1 cellular context compared by ENCODE assay signal in the genomic region with DNA sequence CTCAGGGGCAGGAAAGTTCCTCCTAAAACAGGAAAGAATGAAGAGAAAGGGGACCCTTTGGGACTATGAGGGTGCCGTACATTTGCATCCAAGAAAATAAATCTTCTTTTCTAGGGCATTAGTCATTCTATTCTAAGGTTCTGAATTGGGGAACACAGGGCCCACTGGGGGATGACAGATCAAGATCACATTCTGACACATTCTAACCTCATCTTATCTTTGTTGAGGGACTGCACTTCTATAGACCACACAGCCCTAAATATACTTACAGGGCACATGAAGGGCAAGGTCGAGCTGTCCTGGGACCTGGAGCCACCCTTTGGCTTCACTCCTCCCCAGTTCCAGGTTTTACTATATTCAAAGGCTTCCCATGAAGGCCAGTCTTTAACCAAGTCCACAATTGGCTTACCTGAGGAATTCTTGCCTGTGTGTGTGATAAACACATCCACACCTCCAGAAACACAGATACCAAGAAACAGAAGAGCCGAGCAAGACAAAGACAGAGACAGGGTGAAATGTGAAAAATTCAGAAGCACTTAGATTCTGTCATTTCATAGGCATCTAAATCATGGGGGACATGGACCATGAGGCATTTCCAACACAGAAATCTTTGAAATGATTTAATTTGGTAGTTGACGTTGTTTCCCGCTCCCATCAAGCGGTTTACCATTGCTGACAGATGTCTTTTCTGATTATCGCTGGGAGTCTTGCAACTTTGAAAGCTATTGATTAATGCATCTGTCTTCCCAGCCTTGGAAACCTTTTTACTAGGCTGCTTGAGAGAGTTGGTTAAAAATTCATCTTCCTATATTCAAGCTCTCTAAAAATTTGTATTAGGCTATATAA.
TF ChIP-seq lines count a peak whose summit lies in the region.

No MANE protein-coding gene starts in this region.

TF ChIP-seq in K562, 482 proteins besides CTCF, POLR2A, EP300 and RAD21 (continued from another document and continues in another):
- TF ChIP-seq, protein P1, sequence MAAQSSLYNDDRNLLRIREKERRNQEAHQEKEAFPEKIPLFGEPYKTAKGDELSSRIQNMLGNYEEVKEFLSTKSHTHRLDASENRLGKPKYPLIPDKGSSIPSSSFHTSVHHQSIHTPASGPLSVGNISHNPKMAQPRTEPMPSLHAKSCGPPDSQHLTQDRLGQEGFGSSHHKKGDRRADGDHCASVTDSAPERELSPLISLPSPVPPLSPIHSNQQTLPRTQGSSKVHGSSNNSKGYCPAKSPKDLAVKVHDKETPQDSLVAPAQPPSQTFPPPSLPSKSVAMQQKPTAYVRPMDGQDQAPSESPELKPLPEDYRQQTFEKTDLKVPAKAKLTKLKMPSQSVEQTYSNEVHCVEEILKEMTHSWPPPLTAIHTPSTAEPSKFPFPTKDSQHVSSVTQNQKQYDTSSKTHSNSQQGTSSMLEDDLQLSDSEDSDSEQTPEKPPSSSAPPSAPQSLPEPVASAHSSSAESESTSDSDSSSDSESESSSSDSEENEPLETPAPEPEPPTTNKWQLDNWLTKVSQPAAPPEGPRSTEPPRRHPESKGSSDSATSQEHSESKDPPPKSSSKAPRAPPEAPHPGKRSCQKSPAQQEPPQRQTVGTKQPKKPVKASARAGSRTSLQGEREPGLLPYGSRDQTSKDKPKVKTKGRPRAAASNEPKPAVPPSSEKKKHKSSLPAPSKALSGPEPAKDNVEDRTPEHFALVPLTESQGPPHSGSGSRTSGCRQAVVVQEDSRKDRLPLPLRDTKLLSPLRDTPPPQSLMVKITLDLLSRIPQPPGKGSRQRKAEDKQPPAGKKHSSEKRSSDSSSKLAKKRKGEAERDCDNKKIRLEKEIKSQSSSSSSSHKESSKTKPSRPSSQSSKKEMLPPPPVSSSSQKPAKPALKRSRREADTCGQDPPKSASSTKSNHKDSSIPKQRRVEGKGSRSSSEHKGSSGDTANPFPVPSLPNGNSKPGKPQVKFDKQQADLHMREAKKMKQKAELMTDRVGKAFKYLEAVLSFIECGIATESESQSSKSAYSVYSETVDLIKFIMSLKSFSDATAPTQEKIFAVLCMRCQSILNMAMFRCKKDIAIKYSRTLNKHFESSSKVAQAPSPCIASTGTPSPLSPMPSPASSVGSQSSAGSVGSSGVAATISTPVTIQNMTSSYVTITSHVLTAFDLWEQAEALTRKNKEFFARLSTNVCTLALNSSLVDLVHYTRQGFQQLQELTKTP (IDR thresholded peaks at IDR 0.05; ENCODE audit: low read depth in 1 of 2, partially characterized antibody in 2 of 2): peak in 1 of 2 experiments; percentile 12
- TF ChIP-seq PCBP1 (IDR thresholded peaks at IDR 0.05; ENCODE audit: low read depth, low read length, poor library complexity, severe bottlenecking) (no peak), POLR2AphosphoS2 (IDR thresholded peaks at IDR 0.05; ENCODE audit: low read length) (no peak), NR2C1 (IDR thresholded peaks at IDR 0.05) (no peak), NR2C1 (tag; IDR thresholded peaks at IDR 0.05) (0 out of 2 replicates have a peak, but pooled peaks have one; percentile 4), HNRNPLL (IDR thresholded peaks at IDR 0.05; ENCODE audit: low read depth, low read length, poor library complexity, severe bottlenecking) (no peak), HCFC1 (IDR thresholded peaks at IDR 0.05; ENCODE audit: low read depth, low read length) (no peak), POU5F1 (IDR thresholded peaks at IDR 0.05; ENCODE audit: borderline replicate concordance, low read depth, low read length, partially characterized antibody) (no peak), CSDE1 (IDR thresholded peaks at IDR 0.05) (no peak), HDAC2 (IDR thresholded peaks at IDR 0.05) (peak; percentile 68; the same call in 1 of the 2 replicates), ARID2 (IDR thresholded peaks at IDR 0.05) (no peak), ZNF3 (CRISPR knock-in tag; IDR thresholded peaks at IDR 0.05) (no peak), MBD2 (IDR thresholded peaks at IDR 0.05; ENCODE audit: borderline replicate concordance, low read depth) (no peak; the same call in 1 of the 2 replicates), LEF1 (IDR thresholded peaks at IDR 0.05) (peak; percentile 26; the same call in 1 of the 2 replicates), PKNOX1 (IDR thresholded peaks at IDR 0.05) (peak; percentile 76), SMARCB1 (IDR thresholded peaks at IDR 0.05; ENCODE audit: insufficient read length, low read depth) (no peak), MCM7 (IDR thresholded peaks at IDR 0.05) (no peak), HDGF (IDR thresholded peaks at IDR 0.05) (no peak), CREB5 (CRISPR knock-in tag; IDR thresholded peaks at IDR 0.05) (no peak), ZBTB43 (CRISPR knock-in tag; IDR thresholded peaks at IDR 0.05) (no peak), E2F3 (CRISPR knock-in tag; IDR thresholded peaks at IDR 0.05) (no peak)
- TF ChIP-seq, protein P2, sequence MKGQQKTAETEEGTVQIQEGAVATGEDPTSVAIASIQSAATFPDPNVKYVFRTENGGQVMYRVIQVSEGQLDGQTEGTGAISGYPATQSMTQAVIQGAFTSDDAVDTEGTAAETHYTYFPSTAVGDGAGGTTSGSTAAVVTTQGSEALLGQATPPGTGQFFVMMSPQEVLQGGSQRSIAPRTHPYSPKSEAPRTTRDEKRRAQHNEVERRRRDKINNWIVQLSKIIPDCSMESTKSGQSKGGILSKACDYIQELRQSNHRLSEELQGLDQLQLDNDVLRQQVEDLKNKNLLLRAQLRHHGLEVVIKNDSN (CRISPR knock-in tag; IDR thresholded peaks at IDR 0.05): no peak
- TF ChIP-seq, protein P3, sequence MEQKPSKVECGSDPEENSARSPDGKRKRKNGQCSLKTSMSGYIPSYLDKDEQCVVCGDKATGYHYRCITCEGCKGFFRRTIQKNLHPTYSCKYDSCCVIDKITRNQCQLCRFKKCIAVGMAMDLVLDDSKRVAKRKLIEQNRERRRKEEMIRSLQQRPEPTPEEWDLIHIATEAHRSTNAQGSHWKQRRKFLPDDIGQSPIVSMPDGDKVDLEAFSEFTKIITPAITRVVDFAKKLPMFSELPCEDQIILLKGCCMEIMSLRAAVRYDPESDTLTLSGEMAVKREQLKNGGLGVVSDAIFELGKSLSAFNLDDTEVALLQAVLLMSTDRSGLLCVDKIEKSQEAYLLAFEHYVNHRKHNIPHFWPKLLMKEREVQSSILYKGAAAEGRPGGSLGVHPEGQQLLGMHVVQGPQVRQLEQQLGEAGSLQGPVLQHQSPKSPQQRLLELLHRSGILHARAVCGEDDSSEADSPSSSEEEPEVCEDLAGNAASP (IDR thresholded peaks at IDR 0.05): no peak
- TF ChIP-seq, protein P4, sequence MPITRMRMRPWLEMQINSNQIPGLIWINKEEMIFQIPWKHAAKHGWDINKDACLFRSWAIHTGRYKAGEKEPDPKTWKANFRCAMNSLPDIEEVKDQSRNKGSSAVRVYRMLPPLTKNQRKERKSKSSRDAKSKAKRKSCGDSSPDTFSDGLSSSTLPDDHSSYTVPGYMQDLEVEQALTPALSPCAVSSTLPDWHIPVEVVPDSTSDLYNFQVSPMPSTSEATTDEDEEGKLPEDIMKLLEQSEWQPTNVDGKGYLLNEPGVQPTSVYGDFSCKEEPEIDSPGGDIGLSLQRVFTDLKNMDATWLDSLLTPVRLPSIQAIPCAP (CRISPR knock-in tag; IDR thresholded peaks at IDR 0.05; ENCODE audit: borderline replicate concordance): no peak
- TF ChIP-seq, protein P5, sequence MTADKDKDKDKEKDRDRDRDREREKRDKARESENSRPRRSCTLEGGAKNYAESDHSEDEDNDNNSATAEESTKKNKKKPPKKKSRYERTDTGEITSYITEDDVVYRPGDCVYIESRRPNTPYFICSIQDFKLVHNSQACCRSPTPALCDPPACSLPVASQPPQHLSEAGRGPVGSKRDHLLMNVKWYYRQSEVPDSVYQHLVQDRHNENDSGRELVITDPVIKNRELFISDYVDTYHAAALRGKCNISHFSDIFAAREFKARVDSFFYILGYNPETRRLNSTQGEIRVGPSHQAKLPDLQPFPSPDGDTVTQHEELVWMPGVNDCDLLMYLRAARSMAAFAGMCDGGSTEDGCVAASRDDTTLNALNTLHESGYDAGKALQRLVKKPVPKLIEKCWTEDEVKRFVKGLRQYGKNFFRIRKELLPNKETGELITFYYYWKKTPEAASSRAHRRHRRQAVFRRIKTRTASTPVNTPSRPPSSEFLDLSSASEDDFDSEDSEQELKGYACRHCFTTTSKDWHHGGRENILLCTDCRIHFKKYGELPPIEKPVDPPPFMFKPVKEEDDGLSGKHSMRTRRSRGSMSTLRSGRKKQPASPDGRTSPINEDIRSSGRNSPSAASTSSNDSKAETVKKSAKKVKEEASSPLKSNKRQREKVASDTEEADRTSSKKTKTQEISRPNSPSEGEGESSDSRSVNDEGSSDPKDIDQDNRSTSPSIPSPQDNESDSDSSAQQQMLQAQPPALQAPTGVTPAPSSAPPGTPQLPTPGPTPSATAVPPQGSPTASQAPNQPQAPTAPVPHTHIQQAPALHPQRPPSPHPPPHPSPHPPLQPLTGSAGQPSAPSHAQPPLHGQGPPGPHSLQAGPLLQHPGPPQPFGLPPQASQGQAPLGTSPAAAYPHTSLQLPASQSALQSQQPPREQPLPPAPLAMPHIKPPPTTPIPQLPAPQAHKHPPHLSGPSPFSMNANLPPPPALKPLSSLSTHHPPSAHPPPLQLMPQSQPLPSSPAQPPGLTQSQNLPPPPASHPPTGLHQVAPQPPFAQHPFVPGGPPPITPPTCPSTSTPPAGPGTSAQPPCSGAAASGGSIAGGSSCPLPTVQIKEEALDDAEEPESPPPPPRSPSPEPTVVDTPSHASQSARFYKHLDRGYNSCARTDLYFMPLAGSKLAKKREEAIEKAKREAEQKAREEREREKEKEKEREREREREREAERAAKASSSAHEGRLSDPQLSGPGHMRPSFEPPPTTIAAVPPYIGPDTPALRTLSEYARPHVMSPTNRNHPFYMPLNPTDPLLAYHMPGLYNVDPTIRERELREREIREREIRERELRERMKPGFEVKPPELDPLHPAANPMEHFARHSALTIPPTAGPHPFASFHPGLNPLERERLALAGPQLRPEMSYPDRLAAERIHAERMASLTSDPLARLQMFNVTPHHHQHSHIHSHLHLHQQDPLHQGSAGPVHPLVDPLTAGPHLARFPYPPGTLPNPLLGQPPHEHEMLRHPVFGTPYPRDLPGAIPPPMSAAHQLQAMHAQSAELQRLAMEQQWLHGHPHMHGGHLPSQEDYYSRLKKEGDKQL (CRISPR knock-in tag; IDR thresholded peaks at IDR 0.05; ENCODE audit: borderline replicate concordance): no peak
- TF ChIP-seq, protein P6, sequence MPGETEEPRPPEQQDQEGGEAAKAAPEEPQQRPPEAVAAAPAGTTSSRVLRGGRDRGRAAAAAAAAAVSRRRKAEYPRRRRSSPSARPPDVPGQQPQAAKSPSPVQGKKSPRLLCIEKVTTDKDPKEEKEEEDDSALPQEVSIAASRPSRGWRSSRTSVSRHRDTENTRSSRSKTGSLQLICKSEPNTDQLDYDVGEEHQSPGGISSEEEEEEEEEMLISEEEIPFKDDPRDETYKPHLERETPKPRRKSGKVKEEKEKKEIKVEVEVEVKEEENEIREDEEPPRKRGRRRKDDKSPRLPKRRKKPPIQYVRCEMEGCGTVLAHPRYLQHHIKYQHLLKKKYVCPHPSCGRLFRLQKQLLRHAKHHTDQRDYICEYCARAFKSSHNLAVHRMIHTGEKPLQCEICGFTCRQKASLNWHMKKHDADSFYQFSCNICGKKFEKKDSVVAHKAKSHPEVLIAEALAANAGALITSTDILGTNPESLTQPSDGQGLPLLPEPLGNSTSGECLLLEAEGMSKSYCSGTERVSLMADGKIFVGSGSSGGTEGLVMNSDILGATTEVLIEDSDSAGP (CRISPR knock-in tag; IDR thresholded peaks at IDR 0.05): no peak
- TF ChIP-seq, protein P7, sequence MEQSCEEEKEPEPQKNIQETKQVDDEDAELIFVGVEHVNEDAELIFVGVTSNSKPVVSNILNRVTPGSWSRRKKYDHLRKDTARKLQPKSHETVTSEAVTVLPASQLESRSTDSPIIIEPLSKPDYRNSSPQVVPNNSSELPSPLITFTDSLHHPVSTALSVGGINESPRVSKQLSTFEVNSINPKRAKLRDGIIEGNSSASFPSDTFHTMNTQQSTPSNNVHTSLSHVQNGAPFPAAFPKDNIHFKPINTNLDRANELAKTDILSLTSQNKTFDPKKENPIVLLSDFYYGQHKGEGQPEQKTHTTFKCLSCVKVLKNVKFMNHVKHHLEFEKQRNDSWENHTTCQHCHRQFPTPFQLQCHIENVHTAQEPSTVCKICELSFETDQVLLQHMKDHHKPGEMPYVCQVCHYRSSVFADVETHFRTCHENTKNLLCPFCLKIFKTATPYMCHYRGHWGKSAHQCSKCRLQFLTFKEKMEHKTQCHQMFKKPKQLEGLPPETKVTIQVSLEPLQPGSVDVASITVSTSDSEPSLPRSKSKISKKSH (CRISPR knock-in tag; IDR thresholded peaks at IDR 0.05): no peak
- TF ChIP-seq, protein P8, sequence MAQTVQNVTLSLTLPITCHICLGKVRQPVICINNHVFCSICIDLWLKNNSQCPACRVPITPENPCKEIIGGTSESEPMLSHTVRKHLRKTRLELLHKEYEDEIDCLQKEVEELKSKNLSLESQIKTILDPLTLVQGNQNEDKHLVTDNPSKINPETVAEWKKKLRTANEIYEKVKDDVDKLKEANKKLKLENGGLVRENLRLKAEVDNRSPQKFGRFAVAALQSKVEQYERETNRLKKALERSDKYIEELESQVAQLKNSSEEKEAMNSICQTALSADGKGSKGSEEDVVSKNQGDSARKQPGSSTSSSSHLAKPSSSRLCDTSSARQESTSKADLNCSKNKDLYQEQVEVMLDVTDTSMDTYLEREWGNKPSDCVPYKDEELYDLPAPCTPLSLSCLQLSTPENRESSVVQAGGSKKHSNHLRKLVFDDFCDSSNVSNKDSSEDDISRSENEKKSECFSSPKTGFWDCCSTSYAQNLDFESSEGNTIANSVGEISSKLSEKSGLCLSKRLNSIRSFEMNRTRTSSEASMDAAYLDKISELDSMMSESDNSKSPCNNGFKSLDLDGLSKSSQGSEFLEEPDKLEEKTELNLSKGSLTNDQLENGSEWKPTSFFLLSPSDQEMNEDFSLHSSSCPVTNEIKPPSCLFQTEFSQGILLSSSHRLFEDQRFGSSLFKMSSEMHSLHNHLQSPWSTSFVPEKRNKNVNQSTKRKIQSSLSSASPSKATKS (CRISPR knock-in tag; IDR thresholded peaks at IDR 0.05): no peak
